ENCODE assay signal across 10 cellular contexts in the genomic region with DNA sequence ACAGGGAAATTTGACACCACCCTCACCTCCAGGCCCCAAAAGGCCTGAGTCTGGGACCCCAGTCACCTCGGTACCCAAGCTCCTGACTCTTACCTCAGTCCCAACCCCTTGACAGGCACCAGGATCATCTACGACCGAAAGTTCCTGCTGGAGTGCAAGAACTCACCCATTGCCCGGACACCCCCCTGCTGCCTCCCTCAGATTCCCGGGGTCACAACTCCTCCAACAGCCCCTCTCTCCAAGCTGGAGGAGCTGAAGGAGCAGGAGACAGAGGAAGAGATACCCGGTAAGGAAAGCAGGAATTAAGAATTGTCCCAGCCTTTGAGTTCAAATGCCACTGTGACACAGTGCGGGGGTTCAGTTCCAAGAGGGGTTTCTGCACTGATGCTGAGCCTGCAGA. TPM values are rescaled to one million over a fixed set of nuclear protein-coding genes. Genes with fewer than 3 reads are reported as not detected.
DNase-seq lines count a peak whose midpoint lies in the region; ATAC-seq and TF ChIP-seq lines count a peak whose summit lies in the region.
"Had no signal": no experiment of that assay in that cellular context is flagged by ENCODE, and none has a peak within 500 bp of the region (broad histone marks: within the 10 kb centered on the region; RNA-seq: fewer than 3 reads in every experiment).

No MANE protein-coding gene starts in this region.

- TF ChIP-seq POLR2A in gastroesophageal sphincter (IDR thresholded peaks at IDR 0.05), result no peak

- H3K9ac ChIP-seq in skeletal muscle satellite cell (ENCODE audit: low read depth, low read length), result peak overlapping the region; percentile 74

- peak overlapping the region; percentile 80 for H3K4me3 ChIP-seq in DOHH2 (ENCODE audit: low read length)
- H3K4me3 ChIP-seq in gastroesophageal sphincter, result peak overlapping the region in 1 of 2 donors; percentile 61
- H3K4me3 ChIP-seq in skeletal muscle satellite cell (ENCODE audit: low read length), result no peak overlapping the region

- CTCF ChIA-PET in HEK293T (lab: Yijun Ruan, JAX), result no interaction called here

- peaks cover 46% of the 10 kb centered on the region for H3K4me1 Mint-ChIP-seq in T-helper 17 cell

- peaks cover 63% of the 10 kb centered on the region for H3K36me3 ChIP-seq in DOHH2 (ENCODE audit: control insufficient read depth, low read length)
- peaks cover 0 to 46% of the 10 kb centered on the region in 2 donors for H3K36me3 ChIP-seq in gastroesophageal sphincter
- peaks cover 45% of the 10 kb centered on the region for H3K36me3 ChIP-seq in skeletal muscle satellite cell (ENCODE audit: insufficient read depth, low read length)

- no peak for DNase-seq in T-helper 17 cell
- DNase-seq in hippocampal formation (lab: John Stamatoyannopoulos, UW), result no peak
- no peak for DNase-seq in GM03348 (ENCODE audit: low spot score)
- DNase-seq in HEK293T (ENCODE audit: extremely low spot score), result no peak

- ATAC-seq in T-helper 17 cell (no peak), gastroesophageal sphincter (no peak), HG02623 (IDR thresholded peaks at IDR 0.05; ENCODE audit: unreplicated experiment) (no peak)

- peaks cover 21% of the 10 kb centered on the region for H3K79me2 ChIP-seq in DOHH2 (ENCODE audit: control insufficient read depth, low read length)

- no peaks in the 10 kb centered on the region for H3K27me3 ChIP-seq in DOHH2 (ENCODE audit: control insufficient read depth, low read length)
- no peaks in the 10 kb centered on the region for H3K27me3 ChIP-seq in gastroesophageal sphincter
- no peaks in the 10 kb centered on the region for H3K27me3 ChIP-seq in skeletal muscle satellite cell (ENCODE audit: control insufficient read depth, insufficient read depth, low read length)
- H3K27me3 ChIP-seq: MG63 had no signal

- H3K4me1 ChIP-seq in DOHH2 (ENCODE audit: control insufficient read depth, low read length), result peaks cover 39% of the 10 kb centered on the region
- H3K4me1 ChIP-seq in gastroesophageal sphincter, result peaks cover 9 to 45% (median 30%) of the 10 kb centered on the region in 3 donors
- peaks cover 36% of the 10 kb centered on the region for H3K4me1 ChIP-seq in skeletal muscle satellite cell (ENCODE audit: control insufficient read depth, insufficient read depth, low read length)

- TF ChIP-seq EP300 in gastroesophageal sphincter (IDR thresholded peaks at IDR 0.05), result no peak

- peak overlapping the region; percentile 89 for H3K4me3 Mint-ChIP-seq in T-helper 17 cell

- POLR2A ChIA-PET in HEK293T (lab: Yijun Ruan, JAX), result interaction anchor here (1.7 to 4.5 kb wide), 2 partner anchors 9 to 142 kb away, joined by 5 to 33 read pairs; a partner anchor contains a TSS

- H3K27ac Mint-ChIP-seq in T-helper 17 cell, result peak overlapping the region; percentile 95

- H3K36me3 Mint-ChIP-seq in T-helper 17 cell (ENCODE audit: low read depth), result peaks cover 12% of the 10 kb centered on the region

- TF ChIP-seq CTCF in DOHH2 (IDR thresholded peaks at IDR 0.05; ENCODE audit: low read depth, low read length, poor library complexity, severe bottlenecking) (no peak), gastroesophageal sphincter (IDR thresholded peaks at IDR 0.05) (no peak)

- peak overlapping the region; percentile 42; the same call in 1 of the 2 replicates for H3K27ac ChIP-seq in DOHH2 (ENCODE audit: low read depth, low read length)
- H3K27ac ChIP-seq in gastroesophageal sphincter, result peak overlapping the region; percentile 91 to 99 (median 95)

- H3F3A ChIP-seq in DOHH2 (ENCODE audit: control insufficient read depth, insufficient read depth), result peaks cover 7% of the 10 kb centered on the region

- no peaks in the 10 kb centered on the region for H3K9me2 ChIP-seq in DOHH2 (replicated peaks; ENCODE audit: control insufficient read depth, low read length)

- no peaks in the 10 kb centered on the region for H3K9me3 ChIP-seq in DOHH2 (ENCODE audit: control insufficient read depth, insufficient read depth, low read length)
- no peaks in the 10 kb centered on the region for H3K9me3 ChIP-seq in T-helper 17 cell (ENCODE audit: control insufficient read depth, low read length, poor library complexity, severe bottlenecking)
- no peaks in the 10 kb centered on the region for H3K9me3 ChIP-seq in gastroesophageal sphincter
- H3K9me3 ChIP-seq in skeletal muscle satellite cell (replicated peaks; ENCODE audit: low read length), result no peaks in the 10 kb centered on the region
- H3K9me3 ChIP-seq: MG63 had no signal

- no peaks in the 10 kb centered on the region for H3K27me3 Mint-ChIP-seq in T-helper 17 cell

- H3K4me2 ChIP-seq in DOHH2 (ENCODE audit: low read length) (peak overlapping the region; percentile 97; the same call in 1 of the 2 replicates), skeletal muscle satellite cell (ENCODE audit: low read length) (no peak overlapping the region)

- WGBS in gastroesophageal sphincter (ENCODE audit: low coverage in 1 of 2), 2 donors, result 71 to 90% methylated on average over 2 to 5 of the region's 7 CpGs

- no peaks in the 10 kb centered on the region for H4K20me1 ChIP-seq in DOHH2 (ENCODE audit: control insufficient read depth, insufficient read depth, low read depth, low read length)

TF ChIP-seq in HEK293T, 16 proteins besides CTCF, POLR2A, EP300 and RAD21:
- TF ChIP-seq LEF1 (IDR thresholded peaks at IDR 0.05; ENCODE audit: borderline replicate concordance) (no peak), CTBP1 (IDR thresholded peaks at IDR 0.05; ENCODE audit: borderline replicate concordance) (no peak), SUZ12 (IDR thresholded peaks at IDR 0.05) (no peak), FOXK2 (IDR thresholded peaks at IDR 0.05) (no peak), L3MBTL2 (conservative IDR thresholded peaks at IDR 0.05) (no peak)
- TF ChIP-seq, protein P1, sequence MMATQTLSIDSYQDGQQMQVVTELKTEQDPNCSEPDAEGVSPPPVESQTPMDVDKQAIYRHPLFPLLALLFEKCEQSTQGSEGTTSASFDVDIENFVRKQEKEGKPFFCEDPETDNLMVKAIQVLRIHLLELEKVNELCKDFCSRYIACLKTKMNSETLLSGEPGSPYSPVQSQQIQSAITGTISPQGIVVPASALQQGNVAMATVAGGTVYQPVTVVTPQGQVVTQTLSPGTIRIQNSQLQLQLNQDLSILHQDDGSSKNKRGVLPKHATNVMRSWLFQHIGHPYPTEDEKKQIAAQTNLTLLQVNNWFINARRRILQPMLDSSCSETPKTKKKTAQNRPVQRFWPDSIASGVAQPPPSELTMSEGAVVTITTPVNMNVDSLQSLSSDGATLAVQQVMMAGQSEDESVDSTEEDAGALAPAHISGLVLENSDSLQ (IDR thresholded peaks at IDR 0.05), result no peak

RNA-seq across cellular contexts. Expression of a gene that starts 1.3 kb away (rescaled TPM):
- total RNA-seq in T-helper 17 cell (10 to 100 TPM in 1 of 2 donors, 1 to 10 TPM in 1; 9.1 to 14.0 TPM), gastroesophageal sphincter (10 to 100 TPM in 2 of 4 donors, 1 to 10 TPM in 2; 1.8 to 21.5 (median 11.2) TPM)
- 2.0 TPM in 1 of 2 replicates, not detected in the other for total RNA-seq in skeletal muscle satellite cell (2012; rRNA removed)
- total RNA-seq: cerebellum had no signal

RNA-seq across cellular contexts. Expression of a gene that starts 8.5 kb away (rescaled TPM):
- total RNA-seq in T-helper 17 cell (10 to 100 TPM; 29.9 to 33.2 TPM), gastroesophageal sphincter (10 to 100 TPM; 17.5 to 29.4 (median 23.2) TPM)
- total RNA-seq in skeletal muscle satellite cell (2012; rRNA removed), result 45.6 and 46.3 TPM in 2 replicates

RNA-seq across cellular contexts. Expression of a gene that starts 15.6 kb away (rescaled TPM):
- total RNA-seq in T-helper 17 cell, result 10 to 100 TPM; 47.5 to 59.0 TPM
- total RNA-seq in gastroesophageal sphincter, result 10 to 100 TPM in 3 of 4 donors, 1 to 10 TPM in 1; 9.7 to 25.1 (median 17.5) TPM
- 9.9 and 16.4 TPM in 2 replicates for total RNA-seq in skeletal muscle satellite cell (2012; rRNA removed)

RNA-seq across cellular contexts. Expression of a gene that starts 15.8 kb away (rescaled TPM):
- total RNA-seq in T-helper 17 cell (10 to 100 TPM; 43.2 to 45.0 TPM), gastroesophageal sphincter (10 to 100 TPM; 24.5 to 52.0 (median 32.7) TPM)
- total RNA-seq in skeletal muscle satellite cell (2012; rRNA removed), result 15.7 and 19.7 TPM in 2 replicates
